Comparison of ENCODE assay signal across 19 cellular contexts in the genomic region with DNA sequence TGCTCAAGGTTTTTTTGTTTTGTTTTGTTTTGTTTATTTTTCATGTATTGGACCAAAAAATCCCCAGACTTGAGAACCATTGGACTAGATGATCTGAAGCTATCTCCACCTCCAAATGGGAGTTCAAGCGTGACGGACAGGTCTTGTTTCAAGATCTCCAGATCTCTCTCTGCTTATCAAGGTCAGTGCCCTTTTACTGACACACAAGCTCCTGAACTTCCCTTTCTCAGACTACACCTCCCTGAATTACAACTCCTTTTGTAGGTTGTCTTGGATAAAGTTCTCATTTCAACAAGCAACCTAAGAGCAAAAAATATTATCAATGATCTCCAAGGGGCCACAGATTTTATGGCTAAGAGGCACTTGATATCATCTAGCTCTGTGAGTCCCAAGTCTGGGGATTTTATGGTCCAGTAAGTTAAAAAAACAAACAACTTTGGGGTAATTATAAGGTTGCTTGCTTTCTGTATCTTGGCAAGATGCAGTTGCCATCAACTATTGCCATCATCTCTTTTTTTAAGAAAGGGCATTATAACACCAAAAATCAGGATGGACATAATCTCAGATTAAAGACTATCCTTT.
DNase-seq lines count a peak whose midpoint lies in the region; ATAC-seq and TF ChIP-seq lines count a peak whose summit lies in the region.
"Had no signal": no experiment of that assay in that cellular context is flagged by ENCODE, and none has a peak within 500 bp of the region (broad histone marks: within the 10 kb centered on the region; RNA-seq: fewer than 3 reads in every experiment).

No MANE protein-coding gene starts in this region.

- peaks cover 43% of the 10 kb centered on the region for H3K4me1 ChIP-seq in BLaER1
- no peaks in the 10 kb centered on the region for H3K4me1 ChIP-seq in esophagus muscularis mucosa
- no peaks in the 10 kb centered on the region for H3K4me1 ChIP-seq in mesendoderm (ENCODE audit: control insufficient read depth, low read depth, low read length)
- H3K4me1 ChIP-seq in transverse colon, result no peaks in the 10 kb centered on the region
- H3K4me1 ChIP-seq: Peyer's patch, SJSA1 had no signal

- TF ChIP-seq CTCF in esophagus muscularis mucosa (IDR thresholded peaks at IDR 0.05) (no peak), transverse colon (IDR thresholded peaks at IDR 0.05) (no peak)

- H4K5ac ChIP-seq in mesendoderm (ENCODE audit: low read length), result no peak overlapping the region

- H4K8ac ChIP-seq in mesendoderm (ENCODE audit: low read depth, low read length), result no peak overlapping the region

- in situ Hi-C loops in transverse colon (cut with MboI; ENCODE audit: low pct_ligation_motif_present in 1 of 4, low pct_unique_long_range_greater_than_20kb in 1 of 4, low sequenced_read_pairs in 3 of 4), result no loop called here

- H3K79me1 ChIP-seq in mesendoderm (ENCODE audit: low read length), result no peaks in the 10 kb centered on the region

- no peak overlapping the region for H2BK15ac ChIP-seq in mesendoderm (replicated peaks; ENCODE audit: low read depth)

- H3K79me2 ChIP-seq in mesendoderm (ENCODE audit: control insufficient read depth, insufficient read depth, low read length), result no peaks in the 10 kb centered on the region

- H3K4ac ChIP-seq in mesendoderm (ENCODE audit: low read depth, low read length), result no peak overlapping the region

- H3K27ac ChIP-seq in BLaER1 (no peak overlapping the region), esophagus muscularis mucosa (replicated peaks in 1 of 4) (no peak overlapping the region), mesendoderm (ENCODE audit: low read depth, low read length) (no peak overlapping the region), transverse colon (no peak overlapping the region)
- H3K27ac ChIP-seq: Peyer's patch, SJSA1 had no signal

- no peaks in the 10 kb centered on the region for H3K27me3 ChIP-seq in BLaER1
- H3K27me3 ChIP-seq in esophagus muscularis mucosa, result no peaks in the 10 kb centered on the region
- no peaks in the 10 kb centered on the region for H3K27me3 ChIP-seq in mesendoderm (ENCODE audit: insufficient read depth, low read length, poor library complexity)
- H3K27me3 ChIP-seq in transverse colon, result no peaks in the 10 kb centered on the region
- H3K27me3 ChIP-seq: Peyer's patch, SJSA1 had no signal

- H3K4me2 ChIP-seq in BLaER1, result peak overlapping the region; percentile 62; the same call in 1 of the 2 replicates
- H3K4me2 ChIP-seq in mesendoderm (ENCODE audit: low read length), result no peak overlapping the region

- H3K18ac ChIP-seq in mesendoderm (ENCODE audit: low read length), result no peak overlapping the region

- H3K36me3 ChIP-seq in BLaER1 (no peaks in the 10 kb centered on the region), esophagus muscularis mucosa (no peaks in the 10 kb centered on the region), mesendoderm (ENCODE audit: control insufficient read depth, insufficient read depth, low read length) (no peaks in the 10 kb centered on the region), transverse colon (no peaks in the 10 kb centered on the region)
- H3K36me3 ChIP-seq: Peyer's patch, SJSA1 had no signal

- DNase-seq in HEK293T (ENCODE audit: extremely low spot score) (peak; percentile 38), SK-N-DZ (ENCODE audit: low spot score) (peak; percentile 13), esophagus muscularis mucosa (ENCODE audit: extremely low spot score) (peak; percentile 66), mesendoderm (no peak), transverse colon (no peak)
- DNase-seq in activated CD4-positive, alpha-beta T cell treated with anti-CD3 and anti-CD28 coated beads, Interleukin-2, amount 50 U/mL, for 4 hours, result no peak
- DNase-seq: CD4-positive, alpha-beta memory T cell; DND-41; H9; KG1; NCI-H1048; NCI-H1436; NCI-H2029; NCI-H2171; NCI-H446; Peyer's patch had no signal

- no peak overlapping the region for H3K23ac ChIP-seq in mesendoderm (ENCODE audit: low read length)

- TF ChIP-seq EP300 in esophagus muscularis mucosa (IDR thresholded peaks at IDR 0.05), result no peak
- no peak for TF ChIP-seq EP300 in transverse colon (IDR thresholded peaks at IDR 0.05; ENCODE audit: low read depth)

- H2AK5ac ChIP-seq in mesendoderm (ENCODE audit: low read length), result no peak overlapping the region

- CTCF ChIA-PET in HEK293T (lab: Yijun Ruan, JAX), result no interaction called here

- no peak overlapping the region for H3K56ac ChIP-seq in mesendoderm (ENCODE audit: low read length)

- no peak overlapping the region for H2BK5ac ChIP-seq in mesendoderm (ENCODE audit: low read length)

- no peak for TF ChIP-seq POLR2A in esophagus muscularis mucosa (IDR thresholded peaks at IDR 0.05; ENCODE audit: low read depth)
- TF ChIP-seq POLR2A in transverse colon (IDR thresholded peaks at IDR 0.05), result no peak

- H2BK120ac ChIP-seq in mesendoderm (ENCODE audit: low read depth, low read length), result no peak overlapping the region

- intact Hi-C loops in esophagus muscularis mucosa (cut with DNase I), result no loop called here
- intact Hi-C loops in transverse colon (cut with DNase I; ENCODE audit: low total_unique reads), result no loop called here

- H4K20me1 ChIP-seq in BLaER1, result no peaks in the 10 kb centered on the region

- no peak for ATAC-seq in HG02981 (IDR thresholded peaks at IDR 0.05; ENCODE audit: unreplicated experiment)

- H3K9me3 ChIP-seq in BLaER1 (no peaks in the 10 kb centered on the region), esophagus muscularis mucosa (no peaks in the 10 kb centered on the region), transverse colon (no peaks in the 10 kb centered on the region)
- H3K9me3 ChIP-seq: Peyer's patch, SJSA1 had no signal

- POLR2A ChIA-PET in HEK293T (lab: Yijun Ruan, JAX), result no interaction called here

- no peak overlapping the region for H3K4me3 ChIP-seq in BLaER1
- no peak overlapping the region for H3K4me3 ChIP-seq in esophagus muscularis mucosa
- no peak overlapping the region for H3K4me3 ChIP-seq in mesendoderm (ENCODE audit: low read length)
- no peak overlapping the region for H3K4me3 ChIP-seq in transverse colon
- H3K4me3 ChIP-seq: Peyer's patch, SJSA1 had no signal

- WGBS in esophagus muscularis mucosa, result 83% methylated on average over 2 of the region's 2 CpGs
- WGBS in mesendoderm (ENCODE audit: extremely low coverage, insufficient coverage, low lambda C conversion rate), result no CpG with 5 or more reads among the region's 2 CpGs
- WGBS in transverse colon (ENCODE audit: low coverage in 1 of 2), 2 donors, result 84 to 89% methylated on average over 2 of the region's 2 CpGs

- no peak overlapping the region for H3K9ac ChIP-seq in BLaER1
- no peak overlapping the region for H3K9ac ChIP-seq in mesendoderm (ENCODE audit: low read length)

TF ChIP-seq in HEK293T, 16 proteins besides CTCF, POLR2A, EP300 and RAD21:
- TF ChIP-seq, protein P1, sequence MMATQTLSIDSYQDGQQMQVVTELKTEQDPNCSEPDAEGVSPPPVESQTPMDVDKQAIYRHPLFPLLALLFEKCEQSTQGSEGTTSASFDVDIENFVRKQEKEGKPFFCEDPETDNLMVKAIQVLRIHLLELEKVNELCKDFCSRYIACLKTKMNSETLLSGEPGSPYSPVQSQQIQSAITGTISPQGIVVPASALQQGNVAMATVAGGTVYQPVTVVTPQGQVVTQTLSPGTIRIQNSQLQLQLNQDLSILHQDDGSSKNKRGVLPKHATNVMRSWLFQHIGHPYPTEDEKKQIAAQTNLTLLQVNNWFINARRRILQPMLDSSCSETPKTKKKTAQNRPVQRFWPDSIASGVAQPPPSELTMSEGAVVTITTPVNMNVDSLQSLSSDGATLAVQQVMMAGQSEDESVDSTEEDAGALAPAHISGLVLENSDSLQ (IDR thresholded peaks at IDR 0.05), result peak; percentile 56
- TF ChIP-seq TARDBP (IDR thresholded peaks at IDR 0.05) (no peak), CTBP1 (IDR thresholded peaks at IDR 0.05; ENCODE audit: borderline replicate concordance) (peak; percentile 64; the same call in 1 of the 2 replicates), HDGF (IDR thresholded peaks at IDR 0.05; ENCODE audit: borderline replicate concordance) (no peak), ELF4 (IDR thresholded peaks at IDR 0.05) (no peak), FOXM1 (IDR thresholded peaks at IDR 0.05; ENCODE audit: borderline replicate concordance) (no peak), NFRKB (IDR thresholded peaks at IDR 0.05) (no peak), ZNF384 (IDR thresholded peaks at IDR 0.05) (0 out of 2 replicates have a peak, but pooled peaks have one; percentile 4), FOXA1 (IDR thresholded peaks at IDR 0.05) (no peak)

Comparison
In these comparisons a context has a peak if more than half of its experiments do, and no peak if none do; other contexts are left out.
1. DNase-seq: peak in HEK293T (single experiment), SK-N-DZ (single experiment) and esophagus muscularis mucosa (single experiment); none in activated CD4-positive, alpha-beta T cell treated with anti-CD3 and anti-CD28 coated beads, Interleukin-2, amount 50 U/mL, for 4 hours (0 of 2), mesendoderm (single experiment) and transverse colon (single experiment).